Comparison of ENCODE assay signal across 8 cellular contexts in genomic region chr11:71447791-71448256, GRCh38. TPM values are rescaled to one million over a fixed set of nuclear protein-coding genes. Genes with fewer than 3 reads are reported as not detected.
DNase-seq lines count a peak whose midpoint lies in the region; ATAC-seq, FAIRE-seq and TF ChIP-seq lines count a peak whose summit lies in the region.

No MANE protein-coding gene starts in this region.

- peaks cover 11% of the 10 kb centered on the region for H3K36me3 ChIP-seq in upper lobe of right lung

- H3K27me3 ChIP-seq in upper lobe of right lung: no peaks in the 10 kb centered on the region

- peak overlapping the region; percentile 71 to 95 (median 78) for H3K27ac Mint-ChIP-seq in naive B cell

- peak; percentile 21 to 26 for ATAC-seq in naive B cell (ENCODE audit: low read depth in 2 of 2)
- peak; percentile 22 for ATAC-seq in upper lobe of right lung
- no peak for ATAC-seq in GM19328 (IDR thresholded peaks at IDR 0.05; ENCODE audit: unreplicated experiment)

- peaks cover 25 to 42% (median 35%) of the 10 kb centered on the region in 3 donors for H3K4me1 Mint-ChIP-seq in naive B cell

- H3K27me3 Mint-ChIP-seq in naive B cell: no peaks in the 10 kb centered on the region

- H3K4me1 ChIP-seq in upper lobe of right lung: peaks cover 30% of the 10 kb centered on the region

- no peak for FAIRE-seq in GM19239 (lab: Jason Lieb, UNC)

- DNase-seq in GM13976 (ENCODE audit: low spot score) (peak; percentile 72), M059J (ENCODE audit: low read depth) (peak; percentile 11), epithelial cell of prostate (ENCODE audit: low read depth, low spot score) (no peak), naive B cell (no peak), upper lobe of right lung (peak; percentile 76), GM19239 (ENCODE audit: insufficient read length, low spot score) (no peak)
- DNase-seq in activated CD8-positive, alpha-beta memory T cell treated with anti-CD3 and anti-CD28 coated beads, Interleukin-2, amount 50 U/mL, for 4 hours: peak; percentile 53

- in situ Hi-C loops in GM13976 (cut with MboI; ENCODE audit: low sequenced_read_pairs, unreplicated experiment): no loop called here

- peaks cover 0 to 10% (median 5%) of the 10 kb centered on the region in 7 donors for H3K9me3 Mint-ChIP-seq in naive B cell

- intact Hi-C loops in upper lobe of right lung (cut with DNase I): no loop called here

- no peaks in the 10 kb centered on the region for H3K9me3 ChIP-seq in upper lobe of right lung

- peaks cover 10 to 20% of the 10 kb centered on the region in 2 donors for H3K36me3 Mint-ChIP-seq in naive B cell

- peak overlapping the region; percentile 69 for H3K27ac ChIP-seq in epithelial cell of prostate
- H3K27ac ChIP-seq in upper lobe of right lung: peak overlapping the region; percentile 61

- H3K4me3 ChIP-seq in upper lobe of right lung: peak overlapping the region; percentile 93

- TF ChIP-seq CTCF in GM13976 (IDR thresholded peaks at IDR 0.05; ENCODE audit: borderline replicate concordance, control extremely low read depth, extremely low read depth, insufficient read depth, missing control alignments) (no peak), upper lobe of right lung (IDR thresholded peaks at IDR 0.05) (no peak)

- peak overlapping the region; percentile 81 to 95 (median 90) for H3K4me3 Mint-ChIP-seq in naive B cell

RNA-seq across cellular contexts. Expression of gene DHCR7, which starts 0.4 kb away (rescaled TPM):
- total RNA-seq in M059J (2014; rRNA removed; shearing (Covaris generic)): 99.2 and 123 TPM in 2 replicates
- polyA plus RNA-seq in naive B cell (ENCODE audit: low read depth in 6 of 6): 10 to 100 TPM; 10.2 to 19.0 (median 15.3) TPM
- 105 TPM for total RNA-seq in upper lobe of right lung

RNA-seq across cellular contexts. Expression of gene NADSYN1, which starts 5.2 kb away (rescaled TPM):
- total RNA-seq in M059J (2014; rRNA removed; shearing (Covaris generic)): 21.1 and 23.8 TPM in 2 replicates
- 10 to 100 TPM; 22.2 to 41.6 (median 32.1) TPM for polyA plus RNA-seq in naive B cell (ENCODE audit: low read depth in 6 of 6)
- 91.3 TPM for total RNA-seq in upper lobe of right lung

Comparison
In these comparisons a context has a peak if more than half of its experiments do, and no peak if none do; other contexts are left out.
1. DNase-seq: peak in GM13976 (single experiment), M059J (single experiment), activated CD8-positive, alpha-beta memory T cell treated with anti-CD3 and anti-CD28 coated beads, Interleukin-2, amount 50 U/mL, for 4 hours (single experiment) and upper lobe of right lung (single experiment); none in epithelial cell of prostate (single experiment), naive B cell (single experiment) and GM19239 (single experiment).